Comparison of ENCODE assay signal across 8 cellular contexts in genomic region chr20:62808211-62808865, GRCh38. TPM values are rescaled to one million over a fixed set of nuclear protein-coding genes. Genes with fewer than 3 reads are reported as not detected.
DNase-seq lines count a peak whose midpoint lies in the region; ATAC-seq, FAIRE-seq and TF ChIP-seq lines count a peak whose summit lies in the region.

No MANE protein-coding gene starts in this region.

- H3K27ac ChIP-seq in BLaER1 (no peak overlapping the region), HEK293 (ENCODE audit: extremely low read depth, low read depth, low read length) (no peak overlapping the region), pancreas (no peak overlapping the region), uterus (no peak overlapping the region)

- no peak for TF ChIP-seq POLR2A in uterus (IDR thresholded peaks at IDR 0.05)

- peak overlapping the region; percentile 99 for H3K4me2 ChIP-seq in BLaER1

- peaks cover 81% of the 10 kb centered on the region for H4K20me1 ChIP-seq in BLaER1

- DNase-seq in RPMI8226, result peak; percentile 64
- peak; percentile 67 for DNase-seq in activated T-helper 9 cell treated with anti-CD3 and anti-CD28 coated beads, Interleukin-2, amount 50 U/mL, for 16 hours (ENCODE audit: low read depth)
- peak in 1 of 2 donors; percentile 81 for DNase-seq in foreskin fibroblast
- peak in 3 of 6 donors; percentile 74 to 88 (median 75) for DNase-seq in pancreas
- peak; percentile 70 to 72 for DNase-seq in uterus

- POLR2A ChIA-PET in HEK293 (lab: Yijun Ruan, JAX), result interaction anchor here (0.7 to 1.7 kb wide), 3 partner anchors 13 to 442 kb away, joined by 3 to 8 read pairs (median 3); partner anchors contain the start of gene MRGBP

- H3K4me1 ChIP-seq in BLaER1 (peaks cover 78% of the 10 kb centered on the region), HEK293 (ENCODE audit: control insufficient read depth, insufficient read depth, low read length) (no peaks in the 10 kb centered on the region), pancreas (peaks cover 7 to 11% (median 9%) of the 10 kb centered on the region in 3 donors), uterus (peaks cover 0 to 25% of the 10 kb centered on the region in 2 donors)

- no peaks in the 10 kb centered on the region for H3K27me3 ChIP-seq in BLaER1
- H3K27me3 ChIP-seq in pancreas, result no peaks in the 10 kb centered on the region
- H3K27me3 ChIP-seq in uterus, result no peaks in the 10 kb centered on the region

- peak; percentile 65 for TF ChIP-seq CTCF in HEK293 (tag by site-specific recombination; IDR thresholded peaks at IDR 0.05)
- peak; percentile 95 for TF ChIP-seq CTCF in foreskin fibroblast (IDR thresholded peaks at IDR 0.05; ENCODE audit: low read depth, low read length)
- peak; percentile 81 to 94 (median 88) for TF ChIP-seq CTCF in pancreas (IDR thresholded peaks at IDR 0.05)
- peak; percentile 79 to 94 (median 88) for TF ChIP-seq CTCF in uterus (IDR thresholded peaks at IDR 0.05)

- H3K9me3 ChIP-seq in BLaER1 (no peaks in the 10 kb centered on the region), HEK293 (ENCODE audit: control insufficient read depth, insufficient read depth, low read depth, low read length) (no peaks in the 10 kb centered on the region), pancreas (no peaks in the 10 kb centered on the region), uterus (no peaks in the 10 kb centered on the region)

- WGBS in pancreas, 2 donors, result 41 to 44% methylated on average over 21 of the region's 21 CpGs

- H3K4me3 ChIP-seq in BLaER1, result no peak overlapping the region
- H3K4me3 ChIP-seq in HEK293 (ENCODE audit: low read depth, low read length), result no peak overlapping the region
- no peak overlapping the region for H3K4me3 ChIP-seq in foreskin fibroblast (ENCODE audit: low read depth in 1 of 2, low read length in 2 of 2)
- no peak overlapping the region for H3K4me3 ChIP-seq in pancreas
- H3K4me3 ChIP-seq in uterus, result no peak overlapping the region

- FAIRE-seq in pancreas (lab: Jason Lieb, UNC), result no peak

- ATAC-seq in pancreas, result peak; percentile 32 to 73 (median 64)
- no peak for ATAC-seq in HG03442 (IDR thresholded peaks at IDR 0.05; ENCODE audit: unreplicated experiment)

- no peak overlapping the region for H3K9ac ChIP-seq in BLaER1

- intact Hi-C loops in pancreas (cut with DNase I) (loop anchor here in 1 of 3 donors (5.0 kb wide), 1 partner anchor 136 kb away; no protein-coding TSS in a partner anchor), uterus (cut with DNase I; ENCODE audit: low total_unique reads) (loop anchor here (10.0 kb wide), 1 partner anchor 404 kb away; the partner anchor contains the start of gene CABLES2)

- peaks cover 67% of the 10 kb centered on the region for H3K36me3 ChIP-seq in BLaER1
- H3K36me3 ChIP-seq in HEK293 (ENCODE audit: control insufficient read depth in 2 of 2, insufficient read depth in 1 of 2, low read length in 2 of 2), result peaks cover 4 to 65% of the 10 kb centered on the region in 2 experiments; a peak in 2 of 3 replicates
- peaks cover 0 to 47% (median 22%) of the 10 kb centered on the region in 3 donors for H3K36me3 ChIP-seq in pancreas
- no peaks in the 10 kb centered on the region for H3K36me3 ChIP-seq in uterus

- CTCF ChIA-PET in HEK293 (lab: Yijun Ruan, JAX), result interaction anchor here (0.5 to 2.8 kb wide), 25 partner anchors 8 to 648 kb away, joined by 3 to 17 read pairs (median 3); partner anchors contain the start of genes COL9A3, MRGBP and SLCO4A1

TF ChIP-seq in HEK293, 187 proteins besides CTCF, POLR2A, EP300 and RAD21 (continues in another document):
- TF ChIP-seq ZNF837 (tag by site-specific recombination; IDR thresholded peaks at IDR 0.05), result no peak
- TF ChIP-seq GLIS1 (tag by site-specific recombination; IDR thresholded peaks at IDR 0.05), result no peak
- peak; percentile 95 for TF ChIP-seq PRDM10 (tag by site-specific recombination; IDR thresholded peaks at IDR 0.05)
- no peak for TF ChIP-seq ZNF521 (tag by site-specific recombination; IDR thresholded peaks at IDR 0.05)
- TF ChIP-seq ZNF24 (tag by site-specific recombination; IDR thresholded peaks at IDR 0.05), result no peak
- TF ChIP-seq ZNF548 (tag by site-specific recombination; IDR thresholded peaks at IDR 0.05), result no peak
- no peak for TF ChIP-seq INSM2 (tag by site-specific recombination; IDR thresholded peaks at IDR 0.05)
- no peak for TF ChIP-seq ZNF221 (tag by site-specific recombination; IDR thresholded peaks at IDR 0.05; ENCODE audit: borderline replicate concordance)
- no peak for TF ChIP-seq REST (tag by site-specific recombination; IDR thresholded peaks at IDR 0.05)
- 0 out of 2 replicates have a peak, but pooled peaks have one; percentile 20 for TF ChIP-seq IKZF3 (tag by site-specific recombination; IDR thresholded peaks at IDR 0.05)

RNA-seq across cellular contexts. Expression of gene OGFR, which starts 3.7 kb away (rescaled TPM):
- total RNA-seq in pancreas (10 to 100 TPM; 18.1 to 25.4 (median 21.0) TPM), uterus (10 to 100 TPM; 16.5 to 48.7 (median 31.2) TPM)
- polyA plus RNA-seq in pancreas, result 10 to 100 TPM; 50.8 to 79.5 TPM

RNA-seq across cellular contexts. Expression of gene COL9A3, which starts 8.5 kb away (rescaled TPM):
- total RNA-seq in pancreas (10 to 100 TPM in 1 of 6 donors, 1 to 10 TPM in 5; 1.7 to 35.2 (median 7.3) TPM), uterus (10 to 100 TPM in 2 of 4 donors, 1 to 10 TPM in 1, under 1 TPM in 1; 0.59 to 75.4 (median 16.3) TPM)
- polyA plus RNA-seq in pancreas, result 100 to 1,000 TPM; 149 to 183 TPM

RNA-seq across cellular contexts. Expression of gene MRGBP, which starts 12.1 kb away (rescaled TPM):
- 1 to 10 TPM; 2.6 to 4.4 (median 3.7) TPM for total RNA-seq in pancreas
- polyA plus RNA-seq in pancreas, result 10 to 100 TPM in 1 of 2 donors, 1 to 10 TPM in 1; 5.3 to 11.3 TPM
- total RNA-seq in uterus, result 10 to 100 TPM in 2 of 4 donors, 1 to 10 TPM in 2; 2.6 to 19.1 (median 10.3) TPM

RNA-seq across cellular contexts. Expression of gene TCFL5, which starts 53.3 kb away (rescaled TPM):
- total RNA-seq in pancreas (1 to 10 TPM; 3.5 to 4.9 (median 4.0) TPM), uterus (10 to 100 TPM in 3 of 4 donors, 1 to 10 TPM in 1; 5.3 to 20.0 (median 14.2) TPM)
- 1 to 10 TPM; 2.5 to 4.9 TPM for polyA plus RNA-seq in pancreas
